Comparison of ENCODE assay signal across 2 cellular contexts in genomic region chr1:197869502-197869890, GRCh38.
TF ChIP-seq lines count a peak whose summit lies in the region.

No MANE protein-coding gene starts in this region.

TF ChIP-seq in HCT116, 20 proteins besides CTCF, POLR2A, EP300 and RAD21:
- TF ChIP-seq EZH2phosphoT487 (IDR thresholded peaks at IDR 0.05; ENCODE audit: borderline replicate concordance) (no peak), REST (IDR thresholded peaks at IDR 0.05; ENCODE audit: low read depth) (no peak), JUND (IDR thresholded peaks at IDR 0.05) (no peak), SIN3A (IDR thresholded peaks at IDR 0.05; ENCODE audit: low read depth) (no peak), ELF1 (IDR thresholded peaks at IDR 0.05; ENCODE audit: borderline replicate concordance, low read depth) (no peak), TCF7L2 (IDR thresholded peaks at IDR 0.05; ENCODE audit: borderline replicate concordance, extremely low read depth, insufficient read depth, insufficient read length) (no peak), EZH2 (IDR thresholded peaks at IDR 0.05) (no peak)

TF ChIP-seq in GM12878, 131 proteins besides CTCF, POLR2A, EP300 and RAD21:
- no peak for TF ChIP-seq WRNIP1 (IDR thresholded peaks at IDR 0.05; ENCODE audit: borderline replicate concordance, low read depth, low read length)
